Comparison of ENCODE assay signal across 1 cellular context in genomic region chr11:70183483-70184176, GRCh38.
TF ChIP-seq lines count a peak whose summit lies in the region.

No MANE protein-coding gene starts in this region.

TF ChIP-seq in IMR-90, 13 proteins besides CTCF, POLR2A, EP300 and RAD21:
- no peak for TF ChIP-seq USF2 (IDR thresholded peaks at IDR 0.05; ENCODE audit: low read depth, low read length)
- 0 out of 2 replicates have a peak, but pooled peaks have one; percentile 25 for TF ChIP-seq CEBPB (IDR thresholded peaks at IDR 0.05; ENCODE audit: low read depth, low read length)
